Comparison of ENCODE assay signal across 8 cellular contexts in the genomic region with DNA sequence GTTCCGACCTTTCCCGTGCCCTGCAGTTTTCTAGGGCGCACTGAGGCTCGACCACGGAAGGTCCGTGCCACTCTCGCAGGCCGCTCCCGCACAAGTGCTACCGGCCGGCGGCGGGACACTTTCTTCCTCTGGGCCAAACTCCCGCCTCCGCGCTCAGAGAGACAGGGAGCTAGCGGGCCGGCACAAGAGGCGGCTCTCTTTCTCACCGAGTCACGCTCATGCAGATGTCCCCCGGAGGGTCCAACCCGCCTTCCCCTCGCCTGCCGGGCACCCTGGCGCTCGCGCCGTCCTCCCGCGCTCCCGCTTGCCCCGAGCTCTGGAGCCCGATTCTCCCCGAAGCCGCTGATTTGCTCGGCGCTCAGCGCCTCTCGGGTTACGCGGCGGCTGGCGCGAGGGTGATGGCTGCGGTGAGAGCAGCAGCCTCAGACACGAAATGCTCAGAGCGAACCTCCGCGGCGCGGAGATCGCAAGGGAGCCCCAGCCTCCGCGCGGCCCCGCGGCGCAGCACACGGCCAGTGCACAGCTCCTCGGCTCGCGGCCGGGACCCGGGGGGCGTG. TPM values are rescaled to one million over a fixed set of nuclear protein-coding genes. Genes with fewer than 3 reads are reported as not detected.
DNase-seq lines count a peak whose midpoint lies in the region; ATAC-seq and TF ChIP-seq lines count a peak whose summit lies in the region.

No MANE protein-coding gene starts in this region.

- peak; percentile 45 for ATAC-seq in GM19397 (IDR thresholded peaks at IDR 0.05; ENCODE audit: unreplicated experiment)
- ATAC-seq in stimulated activated effector memory CD8-positive, alpha-beta T cell treated with anti-CD3 and anti-CD28 coated beads, Interleukin-12 subunit alpha, Interleukin-12 subunit beta, amount 100 ng/mL, for 72 hours, result peak; percentile 45

- DNase-seq in AG10803 (ENCODE audit: low read depth), result peak; percentile 44
- DNase-seq in NCI-H748 treated with DMSO at 0.1 percent for 48 hours (lab: John Stamatoyannopoulos, UW), result peak; percentile 15
- no peak for DNase-seq in chondrocyte (ENCODE audit: low spot score)
- peak; percentile 90 for DNase-seq in left kidney (ENCODE audit: low read depth, low spot score)
- no peak for DNase-seq in stimulated activated effector memory CD8-positive, alpha-beta T cell treated with anti-CD3 and anti-CD28 coated beads, Interleukin-12 subunit alpha, Interleukin-12 subunit beta, amount 100 ng/mL, for 72 hours (ENCODE audit: low spot score in 2 of 2)
- no peak for DNase-seq in effector CD4-positive, alpha-beta T cell
- no peak for DNase-seq in NCI-H2081 treated with DMSO at 0.1 percent for 48 hours (lab: John Stamatoyannopoulos, UW)

- TF ChIP-seq CTCF in AG10803 (conservative IDR thresholded peaks at IDR 0.05; ENCODE audit: low read length) (no peak), chondrocyte (IDR thresholded peaks at IDR 0.05) (no peak)

- peaks cover 14% of the 10 kb centered on the region for H3K4me1 Mint-ChIP-seq in chondrocyte (ENCODE audit: low read depth)
- peaks cover 10% of the 10 kb centered on the region for H3K4me1 Mint-ChIP-seq in stimulated activated effector memory CD8-positive, alpha-beta T cell treated with anti-CD3 and anti-CD28 coated beads, Interleukin-12 subunit alpha, Interleukin-12 subunit beta, amount 100 ng/mL, for 72 hours

- H3K27me3 Mint-ChIP-seq in chondrocyte (ENCODE audit: low read depth), result peaks cover 44% of the 10 kb centered on the region

- H3K9me3 Mint-ChIP-seq in chondrocyte (ENCODE audit: low read depth), result no peaks in the 10 kb centered on the region
- no peaks in the 10 kb centered on the region for H3K9me3 Mint-ChIP-seq in stimulated activated effector memory CD8-positive, alpha-beta T cell treated with anti-CD3 and anti-CD28 coated beads, Interleukin-12 subunit alpha, Interleukin-12 subunit beta, amount 100 ng/mL, for 72 hours

- H3K4me3 ChIP-seq in AG10803 (ENCODE audit: low read length), result peak overlapping the region; percentile 41

- peak overlapping the region; percentile 75 for H3K4me3 Mint-ChIP-seq in chondrocyte (ENCODE audit: unreplicated experiment)
- H3K4me3 Mint-ChIP-seq in stimulated activated effector memory CD8-positive, alpha-beta T cell treated with anti-CD3 and anti-CD28 coated beads, Interleukin-12 subunit alpha, Interleukin-12 subunit beta, amount 100 ng/mL, for 72 hours, result peak overlapping the region; percentile 45

- H3K36me3 Mint-ChIP-seq in chondrocyte (ENCODE audit: low read depth), result no peaks in the 10 kb centered on the region
- no peaks in the 10 kb centered on the region for H3K36me3 Mint-ChIP-seq in stimulated activated effector memory CD8-positive, alpha-beta T cell treated with anti-CD3 and anti-CD28 coated beads, Interleukin-12 subunit alpha, Interleukin-12 subunit beta, amount 100 ng/mL, for 72 hours

- H3K27ac Mint-ChIP-seq in chondrocyte (ENCODE audit: unreplicated experiment), result no peak overlapping the region
- H3K27ac Mint-ChIP-seq in stimulated activated effector memory CD8-positive, alpha-beta T cell treated with anti-CD3 and anti-CD28 coated beads, Interleukin-12 subunit alpha, Interleukin-12 subunit beta, amount 100 ng/mL, for 72 hours, result no peak overlapping the region

RNA-seq across cellular contexts. Expression of a gene that starts 1.0 kb away (rescaled TPM):
- total RNA-seq in chondrocyte, result not detected in 3 replicates

Comparison
In these comparisons a context has a peak if more than half of its experiments do, and no peak if none do; other contexts are left out.
1. DNase-seq: peak in AG10803 (single experiment), NCI-H748 treated with DMSO at 0.1 percent for 48 hours (single experiment) and left kidney (single experiment); none in chondrocyte (single experiment), stimulated activated effector memory CD8-positive, alpha-beta T cell treated with anti-CD3 and anti-CD28 coated beads, Interleukin-12 subunit alpha, Interleukin-12 subunit beta, amount 100 ng/mL, for 72 hours (0 of 2), effector CD4-positive, alpha-beta T cell (single experiment) and NCI-H2081 treated with DMSO at 0.1 percent for 48 hours (single experiment).